ENCODE assay signal across 1 cellular context in genomic region chr6:30556964-30557682, GRCh38.
A peak's percentile ranks its signal among the peaks of the same experiment; 100 is the strongest.
TF ChIP-seq lines count a peak whose summit lies in the region.

Gene PRR3 (plus strand): TSS chr6:30557295. CDS start chr6:30557345, 50 bp downstream.

TF ChIP-seq in HEK293, 187 proteins besides CTCF, POLR2A, EP300 and RAD21 (continued from another document and continues in another):
- no peak for TF ChIP-seq ZNF354C (tag by site-specific recombination; IDR thresholded peaks at IDR 0.05; ENCODE audit: borderline replicate concordance, low read depth)
- TF ChIP-seq KLF9 (tag by site-specific recombination; IDR thresholded peaks at IDR 0.05; ENCODE audit: low read depth), result no peak
- peak; percentile 99 for TF ChIP-seq YY1 (tag by site-specific recombination; IDR thresholded peaks at IDR 0.05)
- TF ChIP-seq ZFP37 (tag by site-specific recombination; IDR thresholded peaks at IDR 0.05), result no peak; the same call in 1 of the 2 replicates
- no peak for TF ChIP-seq ZNF223 (tag by site-specific recombination; IDR thresholded peaks at IDR 0.05)
- no peak for TF ChIP-seq ZNF155 (tag by site-specific recombination; IDR thresholded peaks at IDR 0.05)
- no peak for TF ChIP-seq OVOL3 (tag by site-specific recombination; IDR thresholded peaks at IDR 0.05)
- TF ChIP-seq ZNF660 (tag by site-specific recombination; IDR thresholded peaks at IDR 0.05), result peak; percentile 80
- TF ChIP-seq BCL11A (tag by site-specific recombination; IDR thresholded peaks at IDR 0.05; ENCODE audit: low read depth), result no peak
- peak; percentile 63 for TF ChIP-seq ZNF324 (tag by site-specific recombination; IDR thresholded peaks at IDR 0.05)
- TF ChIP-seq ZNF18 (tag by site-specific recombination; IDR thresholded peaks at IDR 0.05), result 0 out of 2 replicates have a peak, but pooled peaks have one; percentile 14
- no peak for TF ChIP-seq BCL6B (tag by site-specific recombination; IDR thresholded peaks at IDR 0.05)
- TF ChIP-seq BCL11B (tag by site-specific recombination; IDR thresholded peaks at IDR 0.05; ENCODE audit: low read depth), result no peak; the same call in 1 of the 2 replicates
- no peak for TF ChIP-seq KLF7 (tag by site-specific recombination; IDR thresholded peaks at IDR 0.05; ENCODE audit: borderline replicate concordance)
- peak; percentile 89 for TF ChIP-seq ZNF2 (tag by site-specific recombination; IDR thresholded peaks at IDR 0.05)
- TF ChIP-seq HOXC10 (CRISPR knock-in tag; IDR thresholded peaks at IDR 0.05), result no peak
- no peak for TF ChIP-seq MEIS1 (CRISPR knock-in tag; IDR thresholded peaks at IDR 0.05; ENCODE audit: borderline replicate concordance)
- TF ChIP-seq ZNF621 (tag by site-specific recombination; IDR thresholded peaks at IDR 0.05), result no peak
- no peak for TF ChIP-seq GFI1B (tag by site-specific recombination; IDR thresholded peaks at IDR 0.05)
- peak; percentile 20; the same call in 1 of the 2 replicates for TF ChIP-seq ZNF280D (tag by site-specific recombination; IDR thresholded peaks at IDR 0.05)
- TF ChIP-seq ZNF548 (tag by site-specific recombination; IDR thresholded peaks at IDR 0.05), result no peak
- TF ChIP-seq ZNF214 (tag by site-specific recombination; IDR thresholded peaks at IDR 0.05; ENCODE audit: borderline replicate concordance), result no peak
- TF ChIP-seq ZNF558 (tag by site-specific recombination; IDR thresholded peaks at IDR 0.05), result no peak
- no peak for TF ChIP-seq ZNF544 (tag by site-specific recombination; IDR thresholded peaks at IDR 0.05)
- TF ChIP-seq ZNF10 (tag by site-specific recombination; IDR thresholded peaks at IDR 0.05), result no peak; the same call in 1 of the 2 replicates
- TF ChIP-seq ZNF692 (tag by site-specific recombination; IDR thresholded peaks at IDR 0.05), result peak; percentile 75; the same call in 1 of the 2 replicates
- TF ChIP-seq FEZF1 (tag by site-specific recombination; IDR thresholded peaks at IDR 0.05), result 0 out of 2 replicates have a peak, but pooled peaks have one; percentile 14
- TF ChIP-seq KLF8 (tag by site-specific recombination; IDR thresholded peaks at IDR 0.05), result 0 out of 2 replicates have a peak, but pooled peaks have one; percentile 41
- no peak for TF ChIP-seq SALL2 (tag by site-specific recombination; IDR thresholded peaks at IDR 0.05; ENCODE audit: borderline replicate concordance)
- TF ChIP-seq ZNF837 (tag by site-specific recombination; IDR thresholded peaks at IDR 0.05), result no peak
- TF ChIP-seq ZNF391 (tag by site-specific recombination; IDR thresholded peaks at IDR 0.05; ENCODE audit: borderline replicate concordance, low read depth), result peak; percentile 43; the same call in 1 of the 2 replicates
- no peak for TF ChIP-seq ZBTB1 (tag by site-specific recombination; IDR thresholded peaks at IDR 0.05)
- TF ChIP-seq REST (tag by site-specific recombination; IDR thresholded peaks at IDR 0.05), result no peak; the same call in 1 of the 2 replicates
- TF ChIP-seq INSM2 (tag by site-specific recombination; IDR thresholded peaks at IDR 0.05), result peak; percentile 72
- TF ChIP-seq ZBTB44 (tag by site-specific recombination; IDR thresholded peaks at IDR 0.05), result peak; percentile 66; the same call in 1 of the 2 replicates
- no peak for TF ChIP-seq HOXA7 (CRISPR knock-in tag; IDR thresholded peaks at IDR 0.05; ENCODE audit: borderline replicate concordance)
- peak; percentile 54; the same call in 1 of the 2 replicates for TF ChIP-seq ZNF121 (tag by site-specific recombination; IDR thresholded peaks at IDR 0.05)
- TF ChIP-seq YY2 (tag by site-specific recombination; IDR thresholded peaks at IDR 0.05), result peak; percentile 95
- TF ChIP-seq ZNF571 (tag by site-specific recombination; IDR thresholded peaks at IDR 0.05), result no peak
- no peak for TF ChIP-seq ZFP3 (tag by site-specific recombination; IDR thresholded peaks at IDR 0.05; ENCODE audit: low read depth)
- no peak for TF ChIP-seq ZBTB49 (tag by site-specific recombination; IDR thresholded peaks at IDR 0.05; ENCODE audit: low read depth)
